In the genomic region with DNA sequence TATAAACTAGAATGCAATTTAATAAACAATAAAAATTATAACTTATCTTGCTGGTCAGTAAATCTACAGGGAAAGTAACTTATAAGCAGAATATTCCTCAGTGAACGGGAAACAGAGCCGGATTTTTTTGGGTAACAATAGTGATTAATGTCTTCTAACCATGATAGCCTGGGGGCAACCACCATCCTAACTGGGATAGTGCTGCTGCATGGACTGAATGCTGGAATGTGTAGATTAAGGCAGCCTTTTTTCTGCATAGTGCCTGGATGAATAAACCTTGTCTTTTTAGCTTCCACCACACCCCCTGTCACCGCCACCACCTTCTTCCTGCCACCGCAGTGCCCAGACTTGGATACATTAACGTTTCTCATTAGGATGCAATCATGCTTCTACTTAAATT, we compare ENCODE assay signal across 28 cellular contexts.
"Had no signal": no experiment of that assay in that cellular context is flagged by ENCODE, and none has a peak within 500 bp of the region (broad histone marks: within the 10 kb centered on the region; RNA-seq: fewer than 3 reads in every experiment).

No MANE protein-coding gene starts in this region.

- H3K27ac Mint-ChIP-seq: mesothelial cell of epicardium; naive thymus-derived CD4-positive, alpha-beta T cell; nephron; neural progenitor cell; stimulated activated naive CD8-positive, alpha-beta T cell treated with anti-CD3 and anti-CD28 coated beads, Interleukin-15, amount 100 ng/mL, for 72 hours had no signal

- H3K36me3 Mint-ChIP-seq: mesothelial cell of epicardium; naive thymus-derived CD4-positive, alpha-beta T cell; neural progenitor cell had no signal

- H3K9me3 Mint-ChIP-seq: neural progenitor cell had no signal

- H3K4me3 Mint-ChIP-seq: mesothelial cell of epicardium; naive thymus-derived CD4-positive, alpha-beta T cell; nephron; neural progenitor cell; stimulated activated naive CD8-positive, alpha-beta T cell treated with anti-CD3 and anti-CD28 coated beads, Interleukin-15, amount 100 ng/mL, for 72 hours had no signal

- ATAC-seq: esophagus mucosa; gastroesophageal sphincter; heart left ventricle; left cardiac atrium; left lung; naive thymus-derived CD4-positive, alpha-beta T cell; sciatic nerve; stimulated activated naive CD8-positive, alpha-beta T cell treated with anti-CD3 and anti-CD28 coated beads, Interleukin-15, amount 100 ng/mL, for 72 hours had no signal

- H3K9me3 ChIP-seq: gastroesophageal sphincter, left lung, prostate gland, right atrium auricular region, suprapubic skin, transverse colon had no signal

- H3K4me3 ChIP-seq: dorsolateral prefrontal cortex, gastroesophageal sphincter, heart left ventricle, hepatocyte, left lung, neural progenitor cell, prostate gland, right atrium auricular region, smooth muscle cell, suprapubic skin, transverse colon had no signal

- DNase-seq: dorsolateral prefrontal cortex; effector CD4-positive, alpha-beta T cell; foreskin fibroblast; heart left ventricle; left cardiac atrium; left lung; mesenchymal stem cell; naive thymus-derived CD4-positive, alpha-beta T cell; stimulated activated CD4-positive, alpha-beta T cell treated with anti-CD3 and anti-CD28 coated beads, Interleukin-12 subunit alpha, Interleukin-12 subunit beta, amount 100 ng/mL, for 4 hours; stimulated activated CD4-positive, alpha-beta T cell treated with anti-CD3 and anti-CD28 coated beads, Interleukin-1b, Interleukin-23, amount 100 ng/mL, for 48 hours; stimulated activated CD4-positive, alpha-beta T cell treated with anti-CD3 and anti-CD28 coated beads, Interleukin-4, amount 100 ng/mL, for 1 hour; stimulated activated CD8-positive, alpha-beta memory T cell treated with anti-CD3 and anti-CD28 coated beads, Interleukin-4, amount 100 ng/mL, for 48 hours; stimulated activated naive CD4-positive, alpha-beta T cell; stimulated activated naive CD8-positive, alpha-beta T cell treated with anti-CD3 and anti-CD28 coated beads, Interleukin-15, amount 100 ng/mL, for 72 hours; transverse colon had no signal

- H3K9ac ChIP-seq: neural progenitor cell, parathyroid adenoma had no signal

- H3K27ac ChIP-seq: dorsolateral prefrontal cortex, epithelial cell of prostate, gastroesophageal sphincter, heart left ventricle, hepatocyte, left lung, neural progenitor cell, parathyroid adenoma, prostate gland, right atrium auricular region, suprapubic skin, transverse colon had no signal

- H3K4me1 ChIP-seq: neural progenitor cell, parathyroid adenoma, prostate gland had no signal

- H3K36me3 ChIP-seq: gastroesophageal sphincter, heart left ventricle, left lung, neural progenitor cell, prostate gland, right atrium auricular region, suprapubic skin, transverse colon had no signal

- H3K27me3 ChIP-seq: dorsolateral prefrontal cortex, gastroesophageal sphincter, heart left ventricle, hepatocyte, left lung, neural progenitor cell, right atrium auricular region, suprapubic skin, transverse colon had no signal

- H3K4me1 Mint-ChIP-seq: mesothelial cell of epicardium; nephron; neural progenitor cell; stimulated activated naive CD8-positive, alpha-beta T cell treated with anti-CD3 and anti-CD28 coated beads, Interleukin-15, amount 100 ng/mL, for 72 hours had no signal
